ENCODE assay signal across 1 cellular context in the genomic region with DNA sequence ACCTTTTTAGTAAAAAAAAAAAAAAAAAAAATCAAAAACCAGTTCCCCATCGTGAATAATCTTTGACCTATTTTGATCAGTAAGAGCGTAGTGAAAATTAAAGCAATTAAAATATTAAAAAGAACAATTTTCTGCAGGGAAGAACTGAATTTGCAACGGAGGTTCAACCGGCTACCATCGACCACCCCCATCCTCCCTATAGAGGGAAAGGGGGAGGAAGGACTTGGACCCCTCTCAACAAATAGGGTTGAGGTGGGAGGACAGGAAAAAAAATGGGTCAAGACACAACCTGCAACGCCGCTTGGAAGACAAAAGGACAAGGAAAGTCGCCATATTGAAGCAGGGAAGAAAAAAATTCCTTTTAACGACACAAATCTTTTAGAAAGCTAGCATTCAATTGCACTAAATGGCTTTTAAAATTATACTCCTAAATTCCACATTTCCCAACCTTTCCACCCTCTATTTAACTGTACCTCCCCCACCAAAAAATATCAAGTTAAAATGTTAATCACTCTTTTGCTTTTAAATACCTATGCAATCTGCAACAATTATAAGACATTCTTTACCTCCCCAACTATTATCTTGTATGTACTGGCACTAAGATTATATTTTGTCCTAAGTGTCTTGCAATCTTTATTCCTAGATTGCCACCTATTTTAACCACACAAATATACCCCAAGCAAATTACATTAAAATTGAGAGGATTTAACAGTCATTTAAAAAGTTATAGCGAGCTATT.
TF ChIP-seq lines count a peak whose summit lies in the region.

No MANE protein-coding gene starts in this region.

TF ChIP-seq in HepG2, 621 proteins besides CTCF, POLR2A, EP300 and RAD21 (continued from another document and continues in another):
- TF ChIP-seq ZBTB37 (CRISPR knock-in tag; IDR thresholded peaks at IDR 0.05) (0 out of 2 replicates have a peak, but pooled peaks have one; percentile 46), ZNF619 (CRISPR knock-in tag; IDR thresholded peaks at IDR 0.05) (no peak), ZNF343 (CRISPR knock-in tag; IDR thresholded peaks at IDR 0.05) (no peak), ZNF720 (CRISPR knock-in tag; IDR thresholded peaks at IDR 0.05) (no peak), POLR2G (IDR thresholded peaks at IDR 0.05; ENCODE audit: low read depth, low read length) (peak; percentile 83), FIP1L1 (IDR thresholded peaks at IDR 0.05; ENCODE audit: borderline replicate concordance, insufficient read depth, low read depth, low read length) (0 out of 2 replicates have a peak, but pooled peaks have one; percentile 52), FLYWCH1 (CRISPR knock-in tag; IDR thresholded peaks at IDR 0.05) (no peak), ZNF740 (CRISPR knock-in tag; IDR thresholded peaks at IDR 0.05) (no peak), UBTF (CRISPR knock-in tag; IDR thresholded peaks at IDR 0.05) (peak; percentile 12; the same call in 1 of the 2 replicates), ZNF20 (CRISPR knock-in tag; IDR thresholded peaks at IDR 0.05) (peak; percentile 62; the same call in 1 of the 2 replicates), ZNF816 (CRISPR knock-in tag; IDR thresholded peaks at IDR 0.05; ENCODE audit: borderline replicate concordance) (no peak; the same call in 1 of the 2 replicates), ZNF281 (CRISPR knock-in tag; IDR thresholded peaks at IDR 0.05; ENCODE audit: borderline replicate concordance) (no peak), ZNF17 (CRISPR knock-in tag; IDR thresholded peaks at IDR 0.05) (0 out of 2 replicates have a peak, but pooled peaks have one; percentile 25), ZNF350 (CRISPR knock-in tag; IDR thresholded peaks at IDR 0.05; ENCODE audit: borderline replicate concordance, low read depth) (no peak), ZNF331 (CRISPR knock-in tag; IDR thresholded peaks at IDR 0.05) (no peak), SMAD1 (CRISPR knock-in tag; IDR thresholded peaks at IDR 0.05; ENCODE audit: borderline replicate concordance, low read depth) (no peak), STAG1 (CRISPR knock-in tag; IDR thresholded peaks at IDR 0.05) (no peak), NKX3-1 (CRISPR knock-in tag; IDR thresholded peaks at IDR 0.05) (peak; percentile 34), SMARCE1 (IDR thresholded peaks at IDR 0.05; ENCODE audit: borderline replicate concordance) (no peak), NPAS2 (CRISPR knock-in tag; IDR thresholded peaks at IDR 0.05; ENCODE audit: borderline replicate concordance) (no peak), ZNF703 (CRISPR knock-in tag; IDR thresholded peaks at IDR 0.05; ENCODE audit: borderline replicate concordance) (no peak), AKAP8 (CRISPR knock-in tag; IDR thresholded peaks at IDR 0.05) (peak; percentile 46; the same call in 1 of the 2 replicates), ZNF883 (CRISPR knock-in tag; IDR thresholded peaks at IDR 0.05; ENCODE audit: not compliant biosample characterization) (no peak), ZNF576 (CRISPR knock-in tag; IDR thresholded peaks at IDR 0.05) (no peak), ZNF414 (CRISPR knock-in tag; IDR thresholded peaks at IDR 0.05) (no peak), ETV6 (CRISPR knock-in tag; conservative IDR thresholded peaks at IDR 0.05) (no peak), ZNF556 (CRISPR knock-in tag; IDR thresholded peaks at IDR 0.05; ENCODE audit: borderline replicate concordance) (0 out of 2 replicates have a peak, but pooled peaks have one; percentile 14), ZNF790 (CRISPR knock-in tag; IDR thresholded peaks at IDR 0.05; ENCODE audit: borderline replicate concordance) (peak; percentile 42; the same call in 1 of the 2 replicates), ELF3 (CRISPR knock-in tag; IDR thresholded peaks at IDR 0.05) (no peak)
- TF ChIP-seq, protein P1, sequence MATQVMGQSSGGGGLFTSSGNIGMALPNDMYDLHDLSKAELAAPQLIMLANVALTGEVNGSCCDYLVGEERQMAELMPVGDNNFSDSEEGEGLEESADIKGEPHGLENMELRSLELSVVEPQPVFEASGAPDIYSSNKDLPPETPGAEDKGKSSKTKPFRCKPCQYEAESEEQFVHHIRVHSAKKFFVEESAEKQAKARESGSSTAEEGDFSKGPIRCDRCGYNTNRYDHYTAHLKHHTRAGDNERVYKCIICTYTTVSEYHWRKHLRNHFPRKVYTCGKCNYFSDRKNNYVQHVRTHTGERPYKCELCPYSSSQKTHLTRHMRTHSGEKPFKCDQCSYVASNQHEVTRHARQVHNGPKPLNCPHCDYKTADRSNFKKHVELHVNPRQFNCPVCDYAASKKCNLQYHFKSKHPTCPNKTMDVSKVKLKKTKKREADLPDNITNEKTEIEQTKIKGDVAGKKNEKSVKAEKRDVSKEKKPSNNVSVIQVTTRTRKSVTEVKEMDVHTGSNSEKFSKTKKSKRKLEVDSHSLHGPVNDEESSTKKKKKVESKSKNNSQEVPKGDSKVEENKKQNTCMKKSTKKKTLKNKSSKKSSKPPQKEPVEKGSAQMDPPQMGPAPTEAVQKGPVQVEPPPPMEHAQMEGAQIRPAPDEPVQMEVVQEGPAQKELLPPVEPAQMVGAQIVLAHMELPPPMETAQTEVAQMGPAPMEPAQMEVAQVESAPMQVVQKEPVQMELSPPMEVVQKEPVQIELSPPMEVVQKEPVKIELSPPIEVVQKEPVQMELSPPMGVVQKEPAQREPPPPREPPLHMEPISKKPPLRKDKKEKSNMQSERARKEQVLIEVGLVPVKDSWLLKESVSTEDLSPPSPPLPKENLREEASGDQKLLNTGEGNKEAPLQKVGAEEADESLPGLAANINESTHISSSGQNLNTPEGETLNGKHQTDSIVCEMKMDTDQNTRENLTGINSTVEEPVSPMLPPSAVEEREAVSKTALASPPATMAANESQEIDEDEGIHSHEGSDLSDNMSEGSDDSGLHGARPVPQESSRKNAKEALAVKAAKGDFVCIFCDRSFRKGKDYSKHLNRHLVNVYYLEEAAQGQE (IDR thresholded peaks at IDR 0.05; ENCODE audit: borderline replicate concordance in 1 of 2, low read depth in 1 of 2, low read length in 2 of 2), result no peak
- TF ChIP-seq, protein P2, sequence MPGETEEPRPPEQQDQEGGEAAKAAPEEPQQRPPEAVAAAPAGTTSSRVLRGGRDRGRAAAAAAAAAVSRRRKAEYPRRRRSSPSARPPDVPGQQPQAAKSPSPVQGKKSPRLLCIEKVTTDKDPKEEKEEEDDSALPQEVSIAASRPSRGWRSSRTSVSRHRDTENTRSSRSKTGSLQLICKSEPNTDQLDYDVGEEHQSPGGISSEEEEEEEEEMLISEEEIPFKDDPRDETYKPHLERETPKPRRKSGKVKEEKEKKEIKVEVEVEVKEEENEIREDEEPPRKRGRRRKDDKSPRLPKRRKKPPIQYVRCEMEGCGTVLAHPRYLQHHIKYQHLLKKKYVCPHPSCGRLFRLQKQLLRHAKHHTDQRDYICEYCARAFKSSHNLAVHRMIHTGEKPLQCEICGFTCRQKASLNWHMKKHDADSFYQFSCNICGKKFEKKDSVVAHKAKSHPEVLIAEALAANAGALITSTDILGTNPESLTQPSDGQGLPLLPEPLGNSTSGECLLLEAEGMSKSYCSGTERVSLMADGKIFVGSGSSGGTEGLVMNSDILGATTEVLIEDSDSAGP (CRISPR knock-in tag; IDR thresholded peaks at IDR 0.05; ENCODE audit: borderline replicate concordance), result no peak
- TF ChIP-seq, protein P3, sequence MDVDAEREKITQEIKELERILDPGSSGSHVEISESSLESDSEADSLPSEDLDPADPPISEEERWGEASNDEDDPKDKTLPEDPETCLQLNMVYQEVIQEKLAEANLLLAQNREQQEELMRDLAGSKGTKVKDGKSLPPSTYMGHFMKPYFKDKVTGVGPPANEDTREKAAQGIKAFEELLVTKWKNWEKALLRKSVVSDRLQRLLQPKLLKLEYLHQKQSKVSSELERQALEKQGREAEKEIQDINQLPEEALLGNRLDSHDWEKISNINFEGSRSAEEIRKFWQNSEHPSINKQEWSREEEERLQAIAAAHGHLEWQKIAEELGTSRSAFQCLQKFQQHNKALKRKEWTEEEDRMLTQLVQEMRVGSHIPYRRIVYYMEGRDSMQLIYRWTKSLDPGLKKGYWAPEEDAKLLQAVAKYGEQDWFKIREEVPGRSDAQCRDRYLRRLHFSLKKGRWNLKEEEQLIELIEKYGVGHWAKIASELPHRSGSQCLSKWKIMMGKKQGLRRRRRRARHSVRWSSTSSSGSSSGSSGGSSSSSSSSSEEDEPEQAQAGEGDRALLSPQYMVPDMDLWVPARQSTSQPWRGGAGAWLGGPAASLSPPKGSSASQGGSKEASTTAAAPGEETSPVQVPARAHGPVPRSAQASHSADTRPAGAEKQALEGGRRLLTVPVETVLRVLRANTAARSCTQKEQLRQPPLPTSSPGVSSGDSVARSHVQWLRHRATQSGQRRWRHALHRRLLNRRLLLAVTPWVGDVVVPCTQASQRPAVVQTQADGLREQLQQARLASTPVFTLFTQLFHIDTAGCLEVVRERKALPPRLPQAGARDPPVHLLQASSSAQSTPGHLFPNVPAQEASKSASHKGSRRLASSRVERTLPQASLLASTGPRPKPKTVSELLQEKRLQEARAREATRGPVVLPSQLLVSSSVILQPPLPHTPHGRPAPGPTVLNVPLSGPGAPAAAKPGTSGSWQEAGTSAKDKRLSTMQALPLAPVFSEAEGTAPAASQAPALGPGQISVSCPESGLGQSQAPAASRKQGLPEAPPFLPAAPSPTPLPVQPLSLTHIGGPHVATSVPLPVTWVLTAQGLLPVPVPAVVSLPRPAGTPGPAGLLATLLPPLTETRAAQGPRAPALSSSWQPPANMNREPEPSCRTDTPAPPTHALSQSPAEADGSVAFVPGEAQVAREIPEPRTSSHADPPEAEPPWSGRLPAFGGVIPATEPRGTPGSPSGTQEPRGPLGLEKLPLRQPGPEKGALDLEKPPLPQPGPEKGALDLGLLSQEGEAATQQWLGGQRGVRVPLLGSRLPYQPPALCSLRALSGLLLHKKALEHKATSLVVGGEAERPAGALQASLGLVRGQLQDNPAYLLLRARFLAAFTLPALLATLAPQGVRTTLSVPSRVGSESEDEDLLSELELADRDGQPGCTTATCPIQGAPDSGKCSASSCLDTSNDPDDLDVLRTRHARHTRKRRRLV (CRISPR knock-in tag; IDR thresholded peaks at IDR 0.05), result 0 out of 2 replicates have a peak, but pooled peaks have one; percentile 13
